In the genomic region with DNA sequence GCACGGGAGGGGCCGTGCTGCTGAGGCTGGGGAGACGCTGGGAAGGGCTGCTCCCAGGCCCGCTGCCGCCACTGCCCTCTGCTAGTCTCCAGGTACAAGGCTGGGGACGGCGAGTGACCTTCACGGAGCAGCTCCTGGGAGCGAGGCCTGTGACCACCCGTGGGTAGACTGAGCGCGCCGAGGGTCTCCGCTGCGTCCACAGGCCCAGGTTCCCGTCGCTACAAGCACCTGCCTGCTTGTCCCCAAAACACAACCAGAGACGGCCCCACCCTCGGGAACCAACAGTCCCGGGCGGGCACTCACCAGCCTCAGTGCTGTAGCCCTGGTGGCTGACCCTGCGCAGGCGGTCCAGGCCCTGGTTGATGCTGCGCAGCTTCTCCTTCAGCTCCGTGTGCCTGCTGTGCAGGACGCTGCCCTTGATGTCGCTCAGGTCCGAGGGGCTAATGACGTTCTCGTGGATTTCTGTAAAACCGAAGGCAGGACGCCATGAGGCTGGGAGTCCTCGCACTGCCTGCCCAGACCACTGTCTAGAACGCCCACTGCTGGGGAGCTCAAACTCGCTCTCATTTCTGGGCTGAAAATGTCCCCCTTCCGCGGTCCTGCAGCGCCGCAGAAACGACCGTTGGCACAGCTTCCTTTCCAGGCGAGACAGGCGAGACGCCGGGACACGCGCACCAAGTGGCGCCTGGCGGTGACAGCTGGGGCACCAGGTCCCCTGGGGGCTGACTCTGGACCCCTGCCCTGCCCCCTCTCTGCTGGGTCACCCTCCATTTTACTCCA, we compare ENCODE assay signal across 24 cellular contexts. TPM values are rescaled to one million over a fixed set of nuclear protein-coding genes. Genes with fewer than 3 reads are reported as not detected.
"Had no signal": no experiment of that assay in that cellular context is flagged by ENCODE, and none has a peak within 500 bp of the region (broad histone marks: within the 10 kb centered on the region; RNA-seq: fewer than 3 reads in every experiment).

No MANE protein-coding gene starts in this region.

- H3K27me3 ChIP-seq: breast epithelium, esophagus muscularis mucosa, gastroesophageal sphincter, upper lobe of right lung had no signal

- H3K9me3 ChIP-seq: breast epithelium, esophagus muscularis mucosa, gastroesophageal sphincter, upper lobe of right lung had no signal

- H3K4me1 ChIP-seq: breast epithelium, esophagus muscularis mucosa, gastroesophageal sphincter, upper lobe of right lung had no signal

- H3K27me3 Mint-ChIP-seq: activated CD4-positive, alpha-beta T cell treated with anti-CD3 and anti-CD28 coated beads for 36 hours; activated T-helper 17 cell treated with anti-CD3 and anti-CD28 coated beads, Interleukin-2, amount 50 U/mL, for 72 hours; dendritic cell treated with granulocyte-macrophage colony-stimulating factor and Interleukin-4, amounts not matched to agents 40 ng/mL and 50 ng/mL, for 4 days had no signal

- H3K4me3 ChIP-seq: breast epithelium, esophagus muscularis mucosa, gastroesophageal sphincter, SK-N-MC, upper lobe of right lung had no signal

- H3K4me1 Mint-ChIP-seq: activated CD4-positive, alpha-beta T cell treated with anti-CD3 and anti-CD28 coated beads for 36 hours; activated T-helper 17 cell treated with anti-CD3 and anti-CD28 coated beads, Interleukin-2, amount 50 U/mL, for 72 hours; neural crest cell had no signal

- H3K27ac ChIP-seq: breast epithelium, esophagus muscularis mucosa, gastroesophageal sphincter, SK-N-MC, upper lobe of right lung, WERI-Rb-1 had no signal

- DNase-seq: activated CD4-positive, alpha-beta T cell treated with anti-CD3 and anti-CD28 coated beads for 36 hours; activated CD4-positive, alpha-beta T cell treated with anti-CD3 and anti-CD28 coated beads, Interleukin-2, amount 50 U/mL, for 48 hours; activated naive CD4-positive, alpha-beta T cell treated with Interleukin-2 at 50 U/mL for 16 hours; cerebellar nuclear complex; effector CD8-positive, alpha-beta T cell; mammary epithelial cell; midbrain; stimulated activated CD4-positive, alpha-beta T cell treated with anti-CD3 and anti-CD28 coated beads, Interleukin-12 subunit alpha, Interleukin-12 subunit beta, amount 100 ng/mL, for 4 hours; stimulated activated CD4-positive, alpha-beta T cell treated with anti-CD3 and anti-CD28 coated beads, Interleukin-1b, Interleukin-23, amount 100 ng/mL, for 48 hours; stimulated activated CD8-positive, alpha-beta memory T cell treated with anti-CD3 and anti-CD28 coated beads, Interleukin-4, amount 100 ng/mL, for 48 hours; stimulated activated naive CD4-positive, alpha-beta T cell; upper lobe of right lung; WERI-Rb-1 had no signal

- H3K4me3 Mint-ChIP-seq: activated CD4-positive, alpha-beta T cell treated with anti-CD3 and anti-CD28 coated beads for 36 hours; activated T-helper 17 cell treated with anti-CD3 and anti-CD28 coated beads, Interleukin-2, amount 50 U/mL, for 72 hours; dendritic cell treated with granulocyte-macrophage colony-stimulating factor and Interleukin-4, amounts not matched to agents 40 ng/mL and 50 ng/mL, for 4 days; neural crest cell had no signal

- H3K27ac Mint-ChIP-seq: activated T-helper 17 cell treated with anti-CD3 and anti-CD28 coated beads, Interleukin-2, amount 50 U/mL, for 72 hours; dendritic cell treated with granulocyte-macrophage colony-stimulating factor and Interleukin-4, amounts not matched to agents 40 ng/mL and 50 ng/mL, for 4 days had no signal

- H3K9me3 Mint-ChIP-seq: activated T-helper 17 cell treated with anti-CD3 and anti-CD28 coated beads, Interleukin-2, amount 50 U/mL, for 72 hours; dendritic cell treated with granulocyte-macrophage colony-stimulating factor and Interleukin-4, amounts not matched to agents 40 ng/mL and 50 ng/mL, for 4 days; neural crest cell had no signal

RNA-seq across cellular contexts. Expression of a gene that starts 54.8 kb away (rescaled TPM):
- total RNA-seq: activated CD4-positive, alpha-beta T cell treated with anti-CD3 and anti-CD28 coated beads for 36 hours; activated T-helper 17 cell treated with anti-CD3 and anti-CD28 coated beads, Interleukin-2, amount 50 U/mL, for 72 hours; astrocyte; endothelial cell of umbilical vein; neural crest cell; osteocyte; T-helper 2 cell treated with Interferon-gamma antibody and Interleukin-4, amounts not matched to agents 100 ng/mL and 5 ng/mL, for 36 hours had no signal
- polyA plus RNA-seq: endothelial cell of umbilical vein had no signal
